ENCODE assay signal across 9 cellular contexts in genomic region chr3:185216587-185216918, GRCh38. TPM values are rescaled to one million over a fixed set of nuclear protein-coding genes. Genes with fewer than 3 reads are reported as not detected.
DNase-seq lines count a peak whose midpoint lies in the region; TF ChIP-seq lines count a peak whose summit lies in the region.
"Had no signal": no experiment of that assay in that cellular context is flagged by ENCODE, and none has a peak within 500 bp of the region (broad histone marks: within the 10 kb centered on the region; RNA-seq: fewer than 3 reads in every experiment).

No MANE protein-coding gene starts in this region.

- H3K79me2 ChIP-seq in OCI-LY7 (ENCODE audit: insufficient read depth, low read depth, low read length): no peaks in the 10 kb centered on the region

- H3K27me3 ChIP-seq in cardiac muscle cell (no peaks in the 10 kb centered on the region), neuron (ENCODE audit: insufficient read depth, low read length) (no peaks in the 10 kb centered on the region)
- H3K27me3 ChIP-seq: BLaER1 had no signal

- DNase-seq in EH (ENCODE audit: low read depth): peak; percentile 43
- DNase-seq in OCI-LY7 (ENCODE audit: low spot score): no peak
- peak; percentile 4 to 23 for DNase-seq in cardiac muscle cell (ENCODE audit: low read depth in 1 of 2, low spot score in 1 of 2)
- no peak for DNase-seq in NCI-H1417 treated with DMSO at 0.1 percent for 48 hours (lab: John Stamatoyannopoulos, UW)
- DNase-seq in inferior parietal cortex (ENCODE audit: extremely low spot score): no peak
- no peak for DNase-seq in activated effector memory CD4-positive, alpha-beta T cell treated with anti-CD3 and anti-CD28 coated beads, Interleukin-2, amount 50 U/mL, for 16 hours
- DNase-seq in NCI-H2081 treated with DMSO at 0.1 percent for 48 hours (lab: John Stamatoyannopoulos, UW): no peak

- H3K27ac ChIP-seq in OCI-LY7 (ENCODE audit: low read depth, low read length, poor library complexity, severe bottlenecking) (no peak overlapping the region), cardiac muscle cell (peak overlapping the region; percentile 12)
- H3K27ac ChIP-seq: BLaER1 had no signal

- no peak overlapping the region for H3K4me3 ChIP-seq in OCI-LY7 (ENCODE audit: low read depth, low read length, poor library complexity, severe bottlenecking)
- no peak overlapping the region for H3K4me3 ChIP-seq in cardiac muscle cell
- peak overlapping the region; percentile 53 for H3K4me3 ChIP-seq in neuron (ENCODE audit: low read length)
- H3K4me3 ChIP-seq: BLaER1 had no signal

- H2AFZ ChIP-seq in OCI-LY7 (ENCODE audit: low read length): peak overlapping the region; percentile 60; the same call in 1 of the 2 replicates
- peak overlapping the region; percentile 97 for H2AFZ ChIP-seq in neuron (ENCODE audit: low read depth, low read length)

- TF ChIP-seq CTCF in OCI-LY7 (conservative IDR thresholded peaks at IDR 0.05; ENCODE audit: low read length): no peak
- no peak for TF ChIP-seq CTCF in cardiac muscle cell (IDR thresholded peaks at IDR 0.05; ENCODE audit: low read depth, low read length)

- no TSS peak for BruUV-seq in OCI-LY7 (replicated peaks; lab: Mats Ljungman, UMichigan)

- CTCF ChIA-PET in OCI-LY7 (lab: Charles Lee; ENCODE audit: unreplicated experiment): no interaction called here

- POLR2A ChIA-PET in OCI-LY7 (lab: Charles Lee): interaction anchor here (0.6 kb wide), 1 partner anchor 372 kb away, joined by 3 read pairs; no protein-coding TSS in a partner anchor

- no peaks in the 10 kb centered on the region for H3K9me3 ChIP-seq in OCI-LY7 (ENCODE audit: low read length)
- H3K9me3 ChIP-seq in cardiac muscle cell (ENCODE audit: low read depth): no peaks in the 10 kb centered on the region
- H3K9me3 ChIP-seq in neuron (ENCODE audit: low read length): no peaks in the 10 kb centered on the region
- H3K9me3 ChIP-seq: BLaER1 had no signal

- H3K9me2 ChIP-seq in OCI-LY7 (ENCODE audit: insufficient read depth, low read length): no peaks in the 10 kb centered on the region

- intact Hi-C loops in OCI-LY7 (cut with micrococcal nuclease; ENCODE audit: unreplicated experiment): no loop called here

- H3K4me2 ChIP-seq in OCI-LY7 (ENCODE audit: low read length): peak overlapping the region; percentile 39; the same call in 1 of the 2 replicates
- H3K4me2 ChIP-seq: BLaER1 had no signal

- no peaks in the 10 kb centered on the region for H3K36me3 ChIP-seq in OCI-LY7 (ENCODE audit: insufficient read depth, low read length)
- no peaks in the 10 kb centered on the region for H3K36me3 ChIP-seq in cardiac muscle cell
- H3K36me3 ChIP-seq in neuron (ENCODE audit: insufficient read depth, low read length): no peaks in the 10 kb centered on the region
- H3K36me3 ChIP-seq: BLaER1 had no signal

- H3K4me1 ChIP-seq in OCI-LY7 (ENCODE audit: insufficient read depth, low read length, poor library complexity, severe bottlenecking) (no peaks in the 10 kb centered on the region), cardiac muscle cell (ENCODE audit: low read depth) (no peaks in the 10 kb centered on the region), neuron (ENCODE audit: insufficient read depth, low read length) (peaks cover 14% of the 10 kb centered on the region)
- H3K4me1 ChIP-seq: BLaER1 had no signal

- H4K20me1 ChIP-seq in OCI-LY7 (ENCODE audit: insufficient read depth, low read length): no peaks in the 10 kb centered on the region
- H4K20me1 ChIP-seq: BLaER1 had no signal

RNA-seq across cellular contexts. Expression of gene EHHADH, which starts 37.3 kb away (rescaled TPM):
- total RNA-seq in OCI-LY7 (2014; rRNA removed; shearing (Covaris generic)): 0.15 TPM in 1 of 2 replicates, not detected in the other
- total RNA-seq in OCI-LY7 (2022) (1.1 and 1.3 TPM in 2 replicates), cardiac muscle cell (5.4 and 7.7 TPM in 2 replicates)
- polyA plus RNA-seq in cardiac muscle cell: 3.8 and 4.4 TPM in 2 replicates

Comparison
In these comparisons a context has a peak if more than half of its experiments do, and no peak if none do; other contexts are left out.
1. DNase-seq: peak in EH (single experiment) and cardiac muscle cell (2 of 2); none in OCI-LY7 (single experiment), NCI-H1417 treated with DMSO at 0.1 percent for 48 hours (single experiment), inferior parietal cortex (single experiment), activated effector memory CD4-positive, alpha-beta T cell treated with anti-CD3 and anti-CD28 coated beads, Interleukin-2, amount 50 U/mL, for 16 hours (single experiment) and NCI-H2081 treated with DMSO at 0.1 percent for 48 hours (single experiment).